In the genomic region with DNA sequence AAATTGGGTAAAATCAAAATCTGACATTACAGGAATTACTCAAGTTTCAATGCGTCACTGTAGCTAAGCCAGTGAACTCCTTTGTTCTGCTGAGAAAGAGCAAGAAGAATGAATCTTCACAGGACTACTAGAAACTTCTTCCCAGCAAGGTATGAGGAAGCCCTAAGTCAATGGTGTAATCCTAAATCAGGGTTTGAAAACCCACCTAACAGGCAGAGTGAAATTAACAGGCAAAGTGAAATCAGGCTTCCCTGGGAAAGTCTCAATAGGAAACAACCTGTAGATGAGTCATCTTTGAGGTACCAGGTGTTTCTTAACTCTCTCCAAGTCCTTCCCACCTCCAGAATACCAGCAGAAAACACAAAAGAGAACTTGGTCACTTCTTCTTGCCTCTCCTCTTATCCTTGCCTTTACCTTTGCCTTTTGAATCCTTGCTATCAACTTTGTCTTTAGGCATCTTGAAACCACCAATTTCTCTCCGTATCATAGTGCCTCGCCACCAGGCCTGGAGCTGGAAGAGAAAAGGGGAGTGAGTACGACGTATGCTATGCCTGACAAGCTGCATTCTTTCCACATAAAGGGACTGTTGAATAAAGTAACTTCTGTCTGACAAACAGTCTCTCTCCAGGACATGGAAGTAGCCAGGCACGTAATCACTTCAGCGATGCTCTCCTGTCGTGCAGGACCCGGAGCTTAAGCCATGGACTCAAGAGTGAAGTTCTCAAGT, we compare ENCODE assay signal across 20 cellular contexts.
DNase-seq lines count a peak whose midpoint lies in the region; ATAC-seq, FAIRE-seq and TF ChIP-seq lines count a peak whose summit lies in the region.
"Had no signal": no experiment of that assay in that cellular context is flagged by ENCODE, and none has a peak within 500 bp of the region (broad histone marks: within the 10 kb centered on the region; RNA-seq: fewer than 3 reads in every experiment).

No MANE protein-coding gene starts in this region.

- H3K79me2 ChIP-seq in K562 (ENCODE audit: control insufficient read depth, insufficient read depth, low read length): no peaks in the 10 kb centered on the region

- BruUV-seq in K562 (replicated peaks; lab: Mats Ljungman, UMichigan): no TSS peak

- no peaks in the 10 kb centered on the region for H3K9me3 Mint-ChIP-seq in stimulated activated effector memory CD8-positive, alpha-beta T cell treated with anti-CD3 and anti-CD28 coated beads, Interleukin-12 subunit alpha, Interleukin-12 subunit beta, amount 100 ng/mL, for 72 hours
- H3K9me3 Mint-ChIP-seq: nephron had no signal

- H2AFZ ChIP-seq in K562 (ENCODE audit: low read depth, low read length): no peak overlapping the region

- H3K9me1 ChIP-seq in K562 (ENCODE audit: control insufficient read depth, insufficient read depth, low read length): no peaks in the 10 kb centered on the region

- no peak for TF ChIP-seq POLR2A in K562 (conservative IDR thresholded peaks at IDR 0.05)

- POLR2A ChIA-PET in K562 (lab: Yijun Ruan, JAX): interaction anchor here (0.5 to 1.1 kb wide), 3 partner anchors 70 to 202 kb away, joined by 3 to 4 read pairs (median 3); no protein-coding TSS in a partner anchor

- no peak overlapping the region for H3K4me2 ChIP-seq in K562 (ENCODE audit: insufficient read depth, low read length)

- H3K36me3 ChIP-seq in K562 (ENCODE audit: control insufficient read depth, insufficient read depth, low read length): 0 out of 3 replicates have a peak, but pooled peaks cover 4% of the 10 kb centered on the region
- peaks cover 0 to 53% (median 7%) of the 10 kb centered on the region in 9 donors for H3K36me3 ChIP-seq in heart right ventricle
- no peaks in the 10 kb centered on the region for H3K36me3 ChIP-seq in WERI-Rb-1

- no peak for FAIRE-seq in K562 (lab: Jason Lieb, UNC)

- DNase-seq in SIG-M5 treated with dmso at 0.1 percent for 504 hours (lab: John Stamatoyannopoulos, UW; ENCODE audit: unreplicated experiment): peak; percentile 11
- DNase-seq in SIG-M5 (lab: John Stamatoyannopoulos, UW): no peak
- DNase-seq in K562 (ENCODE audit: extremely low read depth in 1 of 4, low spot score in 3 of 4): no peak
- DNase-seq in iPS DF 19.7 (ENCODE audit: low read depth, low spot score): peak; percentile 33
- DNase-seq in stimulated activated effector memory CD8-positive, alpha-beta T cell treated with anti-CD3 and anti-CD28 coated beads, Interleukin-12 subunit alpha, Interleukin-12 subunit beta, amount 100 ng/mL, for 72 hours (ENCODE audit: low spot score in 2 of 2): no peak
- no peak for DNase-seq in heart right ventricle
- no peak for DNase-seq in WERI-Rb-1
- DNase-seq in medulla oblongata (ENCODE audit: extremely low spot score): no peak
- DNase-seq: 8988T; activated naive CD4-positive, alpha-beta T cell treated with Interleukin-2 at 50 U/mL for 16 hours; effector CD4-positive, alpha-beta T cell; MG63; NCI-H2029 treated with DMSO at 0.1 percent for 48 hours; NCI-H69; sigmoid colon; stimulated activated CD4-positive, alpha-beta T cell treated with anti-CD3 and anti-CD28 coated beads, Interleukin-4, amount 100 ng/mL, for 24 hours had no signal

- no peak overlapping the region for H3K27ac ChIP-seq in K562 (ENCODE audit: extremely low read depth, low read depth, low read length)
- no peak overlapping the region for H3K27ac ChIP-seq in heart right ventricle
- H3K27ac ChIP-seq in WERI-Rb-1: no peak overlapping the region
- H3K27ac ChIP-seq: C4-2B, sigmoid colon, VCaP had no signal

- no peak overlapping the region for H3K27ac Mint-ChIP-seq in stimulated activated effector memory CD8-positive, alpha-beta T cell treated with anti-CD3 and anti-CD28 coated beads, Interleukin-12 subunit alpha, Interleukin-12 subunit beta, amount 100 ng/mL, for 72 hours
- H3K27ac Mint-ChIP-seq: nephron had no signal

- peaks cover 1 to 6% of the 10 kb centered on the region in 2 experiments; a peak in 3 of 5 replicates for H3K4me1 ChIP-seq in K562 (replicated peaks in 1 of 2; ENCODE audit: control insufficient read depth in 2 of 2, insufficient read depth in 2 of 2, low read length in 2 of 2)
- no peaks in the 10 kb centered on the region for H3K4me1 ChIP-seq in heart right ventricle
- H3K4me1 ChIP-seq: sigmoid colon had no signal

- ATAC-seq in K562 (no peak; the same call in 2 of the 3 replicates), heart right ventricle (no peak)
- ATAC-seq in stimulated activated effector memory CD8-positive, alpha-beta T cell treated with anti-CD3 and anti-CD28 coated beads, Interleukin-12 subunit alpha, Interleukin-12 subunit beta, amount 100 ng/mL, for 72 hours: peak; percentile 82

- no peak overlapping the region for H3K4me3 Mint-ChIP-seq in stimulated activated effector memory CD8-positive, alpha-beta T cell treated with anti-CD3 and anti-CD28 coated beads, Interleukin-12 subunit alpha, Interleukin-12 subunit beta, amount 100 ng/mL, for 72 hours
- H3K4me3 Mint-ChIP-seq: nephron had no signal

- no peak overlapping the region for H3K9ac ChIP-seq in K562 (ENCODE audit: insufficient read depth in 1 of 2, low read depth in 2 of 2, low read length in 2 of 2)

- H3K4me1 Mint-ChIP-seq in stimulated activated effector memory CD8-positive, alpha-beta T cell treated with anti-CD3 and anti-CD28 coated beads, Interleukin-12 subunit alpha, Interleukin-12 subunit beta, amount 100 ng/mL, for 72 hours: peaks cover 23% of the 10 kb centered on the region
- H3K4me1 Mint-ChIP-seq: nephron had no signal

- H3K27me3 ChIP-seq in K562 (ENCODE audit: control insufficient read depth in 2 of 2, insufficient read depth in 2 of 2, low read length in 2 of 2) (no peaks in the 10 kb centered on the region), heart right ventricle (no peaks in the 10 kb centered on the region), WERI-Rb-1 (ENCODE audit: insufficient read depth, low read depth, severe bottlenecking) (no peaks in the 10 kb centered on the region)
- H3K27me3 ChIP-seq: MG63, sigmoid colon had no signal

- H3K36me3 Mint-ChIP-seq in stimulated activated effector memory CD8-positive, alpha-beta T cell treated with anti-CD3 and anti-CD28 coated beads, Interleukin-12 subunit alpha, Interleukin-12 subunit beta, amount 100 ng/mL, for 72 hours: peaks cover 90% of the 10 kb centered on the region

- no peak overlapping the region for H3K4me3 ChIP-seq in K562
- H3K4me3 ChIP-seq in heart right ventricle: no peak overlapping the region
- H3K4me3 ChIP-seq in WERI-Rb-1 (ENCODE audit: low read depth, low read length): no peak overlapping the region
- H3K4me3 ChIP-seq: lung, MG63, sigmoid colon had no signal

- no peak for TF ChIP-seq EP300 in K562 (IDR thresholded peaks at IDR 0.05; ENCODE audit: low read length)

- in situ Hi-C loops in K562 (cut with MboI): no loop called here

- intact Hi-C loops in K562 (cut with micrococcal nuclease) (no loop called here), heart right ventricle (cut with DNase I) (no loop called here)

- TF ChIP-seq CTCF in K562 (IDR thresholded peaks at IDR 0.05 in 2 of 3, conservative IDR thresholded peaks at IDR 0.05 in 1 of 3; ENCODE audit: insufficient read depth in 2 of 3, low read depth in 1 of 3, low read length in 3 of 3): no peak
- TF ChIP-seq CTCF in heart right ventricle (IDR thresholded peaks at IDR 0.05): no peak
- TF ChIP-seq CTCF in WERI-Rb-1 (IDR thresholded peaks at IDR 0.05; ENCODE audit: low read depth, low read length): no peak

- WGBS in K562 (ENCODE audit: insufficient coverage, low coverage, missing lambda C conversion rate): 93% methylated on average over 9 of the region's 9 CpGs
- WGBS in heart right ventricle, 2 donors: 87 to 91% methylated on average over 9 of the region's 9 CpGs

- H4K20me1 ChIP-seq in K562 (replicated peaks; ENCODE audit: control insufficient read depth, insufficient read depth, low read length): no peaks in the 10 kb centered on the region

- H3K9me3 ChIP-seq in K562 (replicated peaks; ENCODE audit: control insufficient read depth, insufficient read depth, low read depth, low read length) (no peaks in the 10 kb centered on the region), heart right ventricle (no peaks in the 10 kb centered on the region), WERI-Rb-1 (ENCODE audit: severe bottlenecking) (no peaks in the 10 kb centered on the region)
- H3K9me3 ChIP-seq: MG63, sigmoid colon had no signal

- TF ChIP-seq RAD21 in K562 (CRISPR knock-in tag; conservative IDR thresholded peaks at IDR 0.05 in 1 of 2, IDR thresholded peaks at IDR 0.05 in 1 of 2): no peak

- CTCF ChIA-PET in K562 (lab: Yijun Ruan, JAX; ENCODE audit: low intra/inter-chr PET ratio): no interaction called here

TF ChIP-seq in K562, 482 proteins besides CTCF, POLR2A, EP300 and RAD21:
- TF ChIP-seq HCFC1 (IDR thresholded peaks at IDR 0.05; ENCODE audit: low read depth, low read length): no peak
- TF ChIP-seq, protein P1, sequence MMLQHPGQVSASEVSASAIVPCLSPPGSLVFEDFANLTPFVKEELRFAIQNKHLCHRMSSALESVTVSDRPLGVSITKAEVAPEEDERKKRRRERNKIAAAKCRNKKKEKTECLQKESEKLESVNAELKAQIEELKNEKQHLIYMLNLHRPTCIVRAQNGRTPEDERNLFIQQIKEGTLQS (IDR thresholded peaks at IDR 0.05): 0 out of 2 replicates have a peak, but pooled peaks have one; percentile 21
- TF ChIP-seq, protein P1 (CRISPR knock-in tag; conservative IDR thresholded peaks at IDR 0.05): no peak

Comparison
In these comparisons a context has a peak if more than half of its experiments do, and no peak if none do; other contexts are left out.
1. DNase-seq: peak in SIG-M5 treated with dmso at 0.1 percent for 504 hours (single experiment) and iPS DF 19.7 (single experiment); none in SIG-M5 (single experiment), K562 (0 of 4), stimulated activated effector memory CD8-positive, alpha-beta T cell treated with anti-CD3 and anti-CD28 coated beads, Interleukin-12 subunit alpha, Interleukin-12 subunit beta, amount 100 ng/mL, for 72 hours (0 of 2), heart right ventricle (0 of 2), WERI-Rb-1 (single experiment) and medulla oblongata (single experiment).